Comparison of ENCODE assay signal across 8 cellular contexts in genomic region chr17:21019976-21020575, GRCh38. TPM values are rescaled to one million over a fixed set of nuclear protein-coding genes. Genes with fewer than 3 reads are reported as not detected.
DNase-seq lines count a peak whose midpoint lies in the region; ATAC-seq and TF ChIP-seq lines count a peak whose summit lies in the region.

No MANE protein-coding gene starts in this region.

- H3K4me3 ChIP-seq in tibial nerve: no peak overlapping the region

- no peak for TF ChIP-seq POLR2A in tibial nerve (IDR thresholded peaks at IDR 0.05)

- ATAC-seq in activated naive CD8-positive, alpha-beta T cell treated with anti-CD3 and anti-CD28 coated beads, Interleukin-2, amount 10 ng/mL, durations not matched to agents 7 days and 5 days (ENCODE audit: low read depth): peak; percentile 75

- H3K27me3 ChIP-seq in tibial nerve: no peaks in the 10 kb centered on the region

- peaks cover 71% of the 10 kb centered on the region for H3K36me3 Mint-ChIP-seq in T-helper 2 cell treated with Interferon-gamma antibody and Interleukin-4, amounts not matched to agents 5 μg/mL and 100 μg/mL, for 36 hours (ENCODE audit: low read depth)
- peaks cover 42% of the 10 kb centered on the region for H3K36me3 Mint-ChIP-seq in activated naive CD8-positive, alpha-beta T cell treated with anti-CD3 and anti-CD28 coated beads, Interleukin-2, amount 10 ng/mL, durations not matched to agents 7 days and 5 days

- no peak overlapping the region for H3K4me3 Mint-ChIP-seq in T-helper 2 cell treated with Interferon-gamma antibody and Interleukin-4, amounts not matched to agents 5 μg/mL and 100 μg/mL, for 36 hours
- H3K4me3 Mint-ChIP-seq in activated naive CD8-positive, alpha-beta T cell treated with anti-CD3 and anti-CD28 coated beads, Interleukin-2, amount 10 ng/mL, durations not matched to agents 7 days and 5 days: no peak overlapping the region

- H3K4me1 ChIP-seq in tibial nerve: peaks cover 0 to 48% (median 7%) of the 10 kb centered on the region in 4 donors

- H3K27me3 Mint-ChIP-seq in T-helper 2 cell treated with Interferon-gamma antibody and Interleukin-4, amounts not matched to agents 5 μg/mL and 100 μg/mL, for 36 hours (ENCODE audit: low read depth): no peaks in the 10 kb centered on the region
- no peaks in the 10 kb centered on the region for H3K27me3 Mint-ChIP-seq in activated naive CD8-positive, alpha-beta T cell treated with anti-CD3 and anti-CD28 coated beads, Interleukin-2, amount 10 ng/mL, durations not matched to agents 7 days and 5 days

- no peaks in the 10 kb centered on the region for H3K9me3 ChIP-seq in tibial nerve

- H3K9me3 Mint-ChIP-seq in T-helper 2 cell treated with Interferon-gamma antibody and Interleukin-4, amounts not matched to agents 5 μg/mL and 100 μg/mL, for 36 hours: no peaks in the 10 kb centered on the region
- H3K9me3 Mint-ChIP-seq in activated naive CD8-positive, alpha-beta T cell treated with anti-CD3 and anti-CD28 coated beads, Interleukin-2, amount 10 ng/mL, durations not matched to agents 7 days and 5 days: no peaks in the 10 kb centered on the region

- H3K4me1 Mint-ChIP-seq in T-helper 2 cell treated with Interferon-gamma antibody and Interleukin-4, amounts not matched to agents 5 μg/mL and 100 μg/mL, for 36 hours (ENCODE audit: low read depth): peaks cover 13% of the 10 kb centered on the region
- peaks cover 22% of the 10 kb centered on the region for H3K4me1 Mint-ChIP-seq in activated naive CD8-positive, alpha-beta T cell treated with anti-CD3 and anti-CD28 coated beads, Interleukin-2, amount 10 ng/mL, durations not matched to agents 7 days and 5 days

- TF ChIP-seq CTCF in tibial nerve (IDR thresholded peaks at IDR 0.05): peak in 3 of 5 experiments; percentile 12 to 28 (median 23)

- H3K27ac ChIP-seq in tibial nerve: peak overlapping the region in 2 of 4 donors; percentile 28 to 50

- no peak for TF ChIP-seq EP300 in tibial nerve (IDR thresholded peaks at IDR 0.05)

- DNase-seq in T-helper 2 cell: peak in 3 of 5 experiments; percentile 10 to 58 (median 37)
- no peak for DNase-seq in T-helper 2 cell treated with Interferon-gamma antibody and Interleukin-4, amounts not matched to agents 5 μg/mL and 100 μg/mL, for 36 hours (ENCODE audit: low spot score)
- peak; percentile 62 for DNase-seq in NCI-H2171 (lab: John Stamatoyannopoulos, UW)
- no peak for DNase-seq in activated naive CD8-positive, alpha-beta T cell treated with anti-CD3 and anti-CD28 coated beads, Interleukin-2, amount 10 ng/mL, durations not matched to agents 7 days and 5 days
- peak; percentile 36 for DNase-seq in iris pigment epithelial cell (ENCODE audit: low read depth)
- DNase-seq in tibial nerve (ENCODE audit: low spot score in 2 of 2): no peak
- DNase-seq in foreskin melanocyte: no peak
- DNase-seq in NCI-H128 (lab: John Stamatoyannopoulos, UW; ENCODE audit: unreplicated experiment): no peak

- H3K27ac Mint-ChIP-seq in T-helper 2 cell treated with Interferon-gamma antibody and Interleukin-4, amounts not matched to agents 5 μg/mL and 100 μg/mL, for 36 hours: no peak overlapping the region
- no peak overlapping the region for H3K27ac Mint-ChIP-seq in activated naive CD8-positive, alpha-beta T cell treated with anti-CD3 and anti-CD28 coated beads, Interleukin-2, amount 10 ng/mL, durations not matched to agents 7 days and 5 days

- POLR2A ChIA-PET in activated naive CD8-positive, alpha-beta T cell treated with anti-CD3 and anti-CD28 coated beads, Interleukin-2, amount 10 ng/mL, durations not matched to agents 7 days and 5 days (lab: Charles Lee): interaction anchor here (1.3 kb wide), 1 partner anchor 79 kb away, joined by 4 read pairs; no protein-coding TSS in a partner anchor

- H3K36me3 ChIP-seq in tibial nerve: peaks cover 0 to 82% (median 25%) of the 10 kb centered on the region in 3 donors

- 36 to 42% methylated on average over 6 of the region's 6 CpGs for WGBS in tibial nerve, 2 donors

RNA-seq across cellular contexts. Expression of gene USP22, which starts 22.7 kb away (rescaled TPM):
- total RNA-seq in activated naive CD8-positive, alpha-beta T cell treated with anti-CD3 and anti-CD28 coated beads, Interleukin-2, amount 10 ng/mL, durations not matched to agents 7 days and 5 days: 100 to 1,000 TPM; 138 to 146 TPM
- total RNA-seq in tibial nerve: 100 to 1,000 TPM; 109 to 169 (median 133) TPM

Comparison
In these comparisons a context has a peak if more than half of its experiments do, and no peak if none do; other contexts are left out.
1. DNase-seq: peak in T-helper 2 cell (3 of 5), NCI-H2171 (single experiment) and iris pigment epithelial cell (single experiment); none in T-helper 2 cell treated with Interferon-gamma antibody and Interleukin-4, amounts not matched to agents 5 μg/mL and 100 μg/mL, for 36 hours (single experiment), activated naive CD8-positive, alpha-beta T cell treated with anti-CD3 and anti-CD28 coated beads, Interleukin-2, amount 10 ng/mL, durations not matched to agents 7 days and 5 days (single experiment), tibial nerve (0 of 2), foreskin melanocyte (single experiment) and NCI-H128 (single experiment).